18 cellular contexts compared by ENCODE assay signal in genomic region chr11:130780437-130780836, GRCh38.
A peak's percentile ranks its signal among the peaks of the same experiment; 100 is the strongest.
DNase-seq lines count a peak whose midpoint lies in the region; ATAC-seq and TF ChIP-seq lines count a peak whose summit lies in the region.
"Had no signal": no experiment of that assay in that cellular context is flagged by ENCODE, and none has a peak within 500 bp of the region (broad histone marks: within the 10 kb centered on the region; RNA-seq: fewer than 3 reads in every experiment).

No MANE protein-coding gene starts in this region.

- POLR2A ChIA-PET in Panc1 (lab: Charles Lee), result no interaction called here

- no peak overlapping the region for H2AFZ ChIP-seq in smooth muscle cell (ENCODE audit: low read depth)

- CTCF ChIA-PET in Panc1 (lab: Charles Lee), result interaction anchor here (0.7 kb wide), 1 partner anchor 349 kb away, joined by 3 read pairs; no protein-coding TSS in a partner anchor

- H3K36me3 ChIP-seq in Panc1 (ENCODE audit: control insufficient read depth, insufficient read depth, low read length) (no peaks in the 10 kb centered on the region), smooth muscle cell (ENCODE audit: low read depth) (no peaks in the 10 kb centered on the region), SJCRH30 (no peaks in the 10 kb centered on the region)
- H3K36me3 ChIP-seq: BE2C had no signal

- H4K20me1 ChIP-seq in smooth muscle cell (ENCODE audit: low read depth), result no peaks in the 10 kb centered on the region

- ATAC-seq in Panc1 (no peak), foreskin keratinocyte (no peak), HG02588 (IDR thresholded peaks at IDR 0.05; ENCODE audit: unreplicated experiment) (no peak), HG03045 (IDR thresholded peaks at IDR 0.05; ENCODE audit: unreplicated experiment) (no peak)
- ATAC-seq: GM12878 had no signal

- in situ Hi-C loops in Panc1 (cut with HindIII; ENCODE audit: low pct_unique_long_range_greater_than_20kb, low sequenced_read_pairs), result no loop called here

- H3K79me2 ChIP-seq in smooth muscle cell (ENCODE audit: low read depth), result no peaks in the 10 kb centered on the region

- peak overlapping the region; percentile 11 for H3K4me2 ChIP-seq in smooth muscle cell

- peaks cover 11% of the 10 kb centered on the region for H3F3A ChIP-seq in smooth muscle cell (ENCODE audit: low read depth)

- DNase-seq in Panc1 (ENCODE audit: low read depth, low spot score) (no peak), foreskin keratinocyte (no peak), smooth muscle cell (lab: John Stamatoyannopoulos, UW; ENCODE audit: unreplicated experiment) (no peak), SJCRH30 (no peak)
- DNase-seq: ACHN; BE2C; C1 segment of cervical spinal cord; CD4-positive, CD25-positive, alpha-beta regulatory T cell; CD8-positive, alpha-beta memory T cell; COR-L47; DMS 273 treated with DMSO at 0.1 percent for 48 hours; DMS53; DND-41; EL; H9 had no signal

- no peaks in the 10 kb centered on the region for H3K27me3 ChIP-seq in Panc1 (ENCODE audit: control insufficient read depth, insufficient read depth, low read length)
- H3K27me3 ChIP-seq in foreskin keratinocyte, result no peaks in the 10 kb centered on the region
- H3K27me3 ChIP-seq in smooth muscle cell (ENCODE audit: low read depth), result no peaks in the 10 kb centered on the region
- no peaks in the 10 kb centered on the region for H3K27me3 ChIP-seq in SJCRH30
- H3K27me3 ChIP-seq: BE2C had no signal

- H3K27ac ChIP-seq in Panc1 (ENCODE audit: low read length), result peak overlapping the region; percentile 25; the same call in 1 of the 2 replicates
- H3K27ac ChIP-seq in foreskin keratinocyte, result peak overlapping the region; percentile 36
- H3K27ac ChIP-seq in smooth muscle cell (ENCODE audit: low read depth), result no peak overlapping the region
- no peak overlapping the region for H3K27ac ChIP-seq in SJCRH30

- no peak overlapping the region for H3K9ac ChIP-seq in smooth muscle cell (ENCODE audit: low read depth)

- H3K9me3 ChIP-seq in Panc1 (ENCODE audit: control insufficient read depth, insufficient read depth, low read depth, low read length), result no peaks in the 10 kb centered on the region
- H3K9me3 ChIP-seq in smooth muscle cell (replicated peaks; ENCODE audit: low read depth), result no peaks in the 10 kb centered on the region
- H3K9me3 ChIP-seq in SJCRH30 (replicated peaks), result no peaks in the 10 kb centered on the region
- H3K9me3 ChIP-seq: BE2C had no signal

- no peak for TF ChIP-seq CTCF in Panc1 (IDR thresholded peaks at IDR 0.05)
- no peak for TF ChIP-seq CTCF in foreskin keratinocyte (conservative IDR thresholded peaks at IDR 0.05)
- no peak for TF ChIP-seq CTCF in smooth muscle cell (IDR thresholded peaks at IDR 0.05; ENCODE audit: borderline replicate concordance, insufficient read depth, poor library complexity, severe bottlenecking)

- intact Hi-C loops in Panc1 (cut with micrococcal nuclease; ENCODE audit: unreplicated experiment), result no loop called here

- WGBS in smooth muscle cell (ENCODE audit: low lambda C conversion rate), result 83% methylated on average over 4 of the region's 4 CpGs

- H3K4me1 ChIP-seq in Panc1 (ENCODE audit: control insufficient read depth, insufficient read depth, low read length), result peaks cover 11% of the 10 kb centered on the region; the same call in 1 of the 2 replicates
- H3K4me1 ChIP-seq in foreskin keratinocyte, result peaks cover 17% of the 10 kb centered on the region
- peaks cover 22% of the 10 kb centered on the region for H3K4me1 ChIP-seq in smooth muscle cell (ENCODE audit: low read depth)
- H3K4me1 ChIP-seq in SJCRH30, result peaks cover 24% of the 10 kb centered on the region

- H3K4me3 ChIP-seq in Panc1 (ENCODE audit: low read depth in 2 of 2, low read length in 2 of 2), result no peak overlapping the region
- H3K4me3 ChIP-seq in smooth muscle cell, result no peak overlapping the region
- H3K4me3 ChIP-seq in SJCRH30, result no peak overlapping the region
- H3K4me3 ChIP-seq: GM12878 had no signal

- no TSS peak for BruUV-seq in Panc1 (replicated peaks; lab: Mats Ljungman, UMichigan)

Comparison
In these comparisons a context has a peak if more than half of its experiments do, and no peak if none do; other contexts are left out.
1. H3K27ac ChIP-seq: peak in Panc1 (single experiment) and foreskin keratinocyte (single experiment); none in smooth muscle cell (single experiment) and SJCRH30 (single experiment).